In the genomic region with DNA sequence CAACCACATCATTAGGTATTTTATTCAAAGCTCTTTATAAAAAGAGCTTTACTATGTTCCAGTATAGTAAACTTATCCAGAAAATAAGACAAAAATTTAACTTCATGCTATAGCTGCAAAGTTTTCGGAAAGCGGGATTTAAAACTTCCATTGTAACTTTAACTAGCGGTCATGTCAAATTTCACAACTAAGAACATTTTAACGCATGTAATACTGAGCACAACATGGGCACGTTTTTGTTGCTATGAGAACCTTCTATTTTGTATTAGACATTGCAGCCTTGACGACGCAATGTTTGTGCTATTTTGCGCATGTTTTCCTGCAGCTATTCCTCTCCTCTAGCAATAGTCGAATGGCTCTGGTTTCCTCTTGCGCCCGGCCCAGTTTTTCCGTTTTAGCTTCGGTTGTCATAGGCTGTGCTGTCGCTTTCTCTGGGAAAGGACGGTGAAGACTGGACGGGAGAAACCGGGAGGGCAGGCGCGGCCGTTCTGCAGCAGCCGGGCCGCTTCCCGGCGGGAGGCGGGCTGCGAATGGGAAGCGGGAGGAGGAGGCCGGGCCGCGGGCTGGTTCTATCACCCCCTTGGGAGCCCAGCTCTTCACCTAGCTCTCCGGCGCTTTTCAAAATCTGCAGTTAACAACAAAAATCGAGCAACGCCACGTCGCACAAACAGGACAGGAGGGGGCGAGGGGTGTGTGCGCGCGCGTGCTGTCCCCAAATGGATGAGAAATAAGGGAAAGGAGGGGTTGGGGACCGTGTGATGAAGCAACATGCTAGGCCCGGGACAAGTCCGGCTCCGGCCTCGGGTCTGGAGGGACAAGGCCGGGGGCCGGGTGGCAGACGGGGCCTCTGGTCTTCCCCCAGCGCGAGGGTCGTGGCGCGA, we compare ENCODE assay signal across 8 cellular contexts.
A peak's percentile ranks its signal among the peaks of the same experiment; 100 is the strongest.
DNase-seq lines count a peak whose midpoint lies in the region; ATAC-seq, FAIRE-seq and TF ChIP-seq lines count a peak whose summit lies in the region.

No MANE protein-coding gene starts in this region.

- H3K27ac ChIP-seq in K562 (ENCODE audit: extremely low read depth, low read depth, low read length) (peak overlapping the region; percentile 95), gastrocnemius medialis (peak overlapping the region; percentile 98 to 100 (median 98))

- TSS peak; percentile 74 for BruUV-seq in K562 (replicated peaks; lab: Mats Ljungman, UMichigan)

- H3K9me3 ChIP-seq in K562 (replicated peaks; ENCODE audit: control insufficient read depth, insufficient read depth, low read depth, low read length) (no peaks in the 10 kb centered on the region), iPS-15b (ENCODE audit: control insufficient read depth, insufficient read depth, low read length) (no peaks in the 10 kb centered on the region), gastrocnemius medialis (no peaks in the 10 kb centered on the region)

- TF ChIP-seq POLR2A in GM12891 (IDR thresholded peaks at IDR 0.05; ENCODE audit: low read depth, low read length) = no peak
- TF ChIP-seq POLR2A in K562 (conservative IDR thresholded peaks at IDR 0.05) = peak; percentile 79
- peak; percentile 79 to 85 for TF ChIP-seq POLR2A in gastrocnemius medialis (IDR thresholded peaks at IDR 0.05)

- H3K9me1 ChIP-seq in K562 (ENCODE audit: control insufficient read depth, insufficient read depth, low read length) = no peaks in the 10 kb centered on the region

- peak overlapping the region; percentile 80 for H3K4me2 ChIP-seq in K562 (ENCODE audit: insufficient read depth, low read length)

- no peaks in the 10 kb centered on the region for H4K20me1 ChIP-seq in K562 (replicated peaks; ENCODE audit: control insufficient read depth, insufficient read depth, low read length)

- H3K79me2 ChIP-seq in K562 (ENCODE audit: control insufficient read depth, insufficient read depth, low read length) = peaks cover 29% of the 10 kb centered on the region

- DNase-seq in GM12891 (ENCODE audit: insufficient read length, low spot score) = no peak
- DNase-seq in NCI-H1436 treated with DMSO at 0.1 percent for 48 hours (lab: John Stamatoyannopoulos, UW) = peak; percentile 50
- DNase-seq in T-helper 2 cell = peak; percentile 26 to 79 (median 63)
- peak in 1 of 4 experiments; percentile 68 for DNase-seq in K562 (ENCODE audit: extremely low read depth in 1 of 4, low spot score in 3 of 4)
- peak; percentile 59 to 87 for DNase-seq in gastrocnemius medialis
- DNase-seq in GM19238 (ENCODE audit: insufficient read length, low spot score) = no peak

- POLR2A ChIA-PET in K562 (lab: Yijun Ruan, JAX) = interaction anchor here (0.7 to 2.1 kb wide), 10 partner anchors 9 to 135 kb away, joined by 3 to 11 read pairs (median 4); a partner anchor contains a TSS

- H3K4me1 ChIP-seq in K562 (replicated peaks in 1 of 2; ENCODE audit: control insufficient read depth in 2 of 2, insufficient read depth in 2 of 2, low read length in 2 of 2) = peaks cover 15 to 21% of the 10 kb centered on the region in 2 experiments; a peak in 4 of 5 replicates
- peaks cover 7% of the 10 kb centered on the region for H3K4me1 ChIP-seq in iPS-15b (ENCODE audit: control insufficient read depth, insufficient read depth, low read length)
- peaks cover 34% of the 10 kb centered on the region in 2 donors for H3K4me1 ChIP-seq in gastrocnemius medialis

- CTCF ChIA-PET in K562 (lab: Yijun Ruan, JAX; ENCODE audit: low intra/inter-chr PET ratio) = interaction anchor here (1.2 kb wide), 1 partner anchor 107 kb away, joined by 3 read pairs; no protein-coding TSS in a partner anchor

- peak overlapping the region; percentile 53 for H3K4me3 ChIP-seq in K562
- peak overlapping the region; percentile 81 for H3K4me3 ChIP-seq in iPS-15b (ENCODE audit: low read depth, low read length)
- H3K4me3 ChIP-seq in gastrocnemius medialis = peak overlapping the region; percentile 67 to 84 (median 79)

- peak; percentile 25 for ATAC-seq in HG02870 (IDR thresholded peaks at IDR 0.05; ENCODE audit: unreplicated experiment)
- ATAC-seq in K562 = peak; percentile 66
- peak; percentile 31 to 46 for ATAC-seq in gastrocnemius medialis

- in situ Hi-C loops in K562 (cut with MboI) (loop anchor here (5.0 kb wide), 2 partner anchors 78 to 102 kb away; no protein-coding TSS in a partner anchor), gastrocnemius medialis (cut with MboI; ENCODE audit: low sequenced_read_pairs in 4 of 4) (loop anchor here (5.0 to 25.0 kb wide), 8 partner anchors 47 to 317 kb away; a partner anchor contains a TSS)

- peak; percentile 23 for FAIRE-seq in GM12891 (lab: Jason Lieb, UNC)
- FAIRE-seq in K562 (lab: Jason Lieb, UNC) = no peak

- TF ChIP-seq EP300 in K562 (IDR thresholded peaks at IDR 0.05; ENCODE audit: low read length) = no peak; the same call in 1 of the 2 replicates

- TF ChIP-seq RAD21 in K562 (CRISPR knock-in tag; conservative IDR thresholded peaks at IDR 0.05 in 1 of 2, IDR thresholded peaks at IDR 0.05 in 1 of 2) = peak in 1 of 2 experiments; percentile 7; a peak in 1 of 4 replicates

- peak overlapping the region; percentile 84 to 94 for H3K9ac ChIP-seq in K562 (ENCODE audit: insufficient read depth in 1 of 2, low read depth in 2 of 2, low read length in 2 of 2)
- H3K9ac ChIP-seq in iPS-15b (ENCODE audit: low read depth, low read length) = peak overlapping the region; percentile 90

- H3K36me3 ChIP-seq in K562 (ENCODE audit: control insufficient read depth, insufficient read depth, low read length) = peaks cover 3% of the 10 kb centered on the region; the same call in 1 of the 3 replicates
- no peaks in the 10 kb centered on the region for H3K36me3 ChIP-seq in iPS-15b (ENCODE audit: control insufficient read depth, insufficient read depth, low read length)
- no peaks in the 10 kb centered on the region for H3K36me3 ChIP-seq in gastrocnemius medialis

- no peaks in the 10 kb centered on the region for H3K27me3 ChIP-seq in K562 (ENCODE audit: control insufficient read depth in 2 of 2, insufficient read depth in 2 of 2, low read length in 2 of 2)
- no peaks in the 10 kb centered on the region for H3K27me3 ChIP-seq in iPS-15b (ENCODE audit: control insufficient read depth, insufficient read depth, low read length)
- H3K27me3 ChIP-seq in gastrocnemius medialis = no peaks in the 10 kb centered on the region

- WGBS in K562 (ENCODE audit: insufficient coverage, low coverage, missing lambda C conversion rate) = 5% methylated on average over 48 of the region's 54 CpGs

- intact Hi-C loops in K562 (cut with micrococcal nuclease) = loop anchor here (1.0 to 5.0 kb wide), 6 partner anchors 51 to 317 kb away; a partner anchor contains a TSS
- intact Hi-C loops in gastrocnemius medialis (cut with DNase I; ENCODE audit: low total_unique reads) = loop anchor here (1.0 to 5.0 kb wide), 5 partner anchors 50 to 1717 kb away; a partner anchor contains a TSS

- peak overlapping the region; percentile 91 for H2AFZ ChIP-seq in K562 (ENCODE audit: low read depth, low read length)

- TF ChIP-seq CTCF in K562 (IDR thresholded peaks at IDR 0.05 in 2 of 3, conservative IDR thresholded peaks at IDR 0.05 in 1 of 3; ENCODE audit: insufficient read depth in 2 of 3, low read depth in 1 of 3, low read length in 3 of 3) (no peak), gastrocnemius medialis (IDR thresholded peaks at IDR 0.05 in 4 of 5, conservative IDR thresholded peaks at IDR 0.05 in 1 of 5) (no peak)

TF ChIP-seq in GM12891, 5 proteins besides CTCF, POLR2A, EP300 and RAD21:
- TF ChIP-seq POLR2AphosphoS5 (IDR thresholded peaks at IDR 0.05; ENCODE audit: low read depth, low read length) = no peak
- no peak for TF ChIP-seq SPI1 (IDR thresholded peaks at IDR 0.05; ENCODE audit: low read depth, low read length)
- TF ChIP-seq POU2F2 (IDR thresholded peaks at IDR 0.05; ENCODE audit: low read depth, low read length) = no peak
- peak; percentile 47; the same call in 1 of the 2 replicates for TF ChIP-seq TAF1 (IDR thresholded peaks at IDR 0.05; ENCODE audit: low read depth, low read length)
- no peak for TF ChIP-seq PAX5 (IDR thresholded peaks at IDR 0.05; ENCODE audit: insufficient read depth, low read length, severe bottlenecking)

TF ChIP-seq in K562, 482 proteins besides CTCF, POLR2A, EP300 and RAD21 (continues in another document):
- TF ChIP-seq, protein P1, sequence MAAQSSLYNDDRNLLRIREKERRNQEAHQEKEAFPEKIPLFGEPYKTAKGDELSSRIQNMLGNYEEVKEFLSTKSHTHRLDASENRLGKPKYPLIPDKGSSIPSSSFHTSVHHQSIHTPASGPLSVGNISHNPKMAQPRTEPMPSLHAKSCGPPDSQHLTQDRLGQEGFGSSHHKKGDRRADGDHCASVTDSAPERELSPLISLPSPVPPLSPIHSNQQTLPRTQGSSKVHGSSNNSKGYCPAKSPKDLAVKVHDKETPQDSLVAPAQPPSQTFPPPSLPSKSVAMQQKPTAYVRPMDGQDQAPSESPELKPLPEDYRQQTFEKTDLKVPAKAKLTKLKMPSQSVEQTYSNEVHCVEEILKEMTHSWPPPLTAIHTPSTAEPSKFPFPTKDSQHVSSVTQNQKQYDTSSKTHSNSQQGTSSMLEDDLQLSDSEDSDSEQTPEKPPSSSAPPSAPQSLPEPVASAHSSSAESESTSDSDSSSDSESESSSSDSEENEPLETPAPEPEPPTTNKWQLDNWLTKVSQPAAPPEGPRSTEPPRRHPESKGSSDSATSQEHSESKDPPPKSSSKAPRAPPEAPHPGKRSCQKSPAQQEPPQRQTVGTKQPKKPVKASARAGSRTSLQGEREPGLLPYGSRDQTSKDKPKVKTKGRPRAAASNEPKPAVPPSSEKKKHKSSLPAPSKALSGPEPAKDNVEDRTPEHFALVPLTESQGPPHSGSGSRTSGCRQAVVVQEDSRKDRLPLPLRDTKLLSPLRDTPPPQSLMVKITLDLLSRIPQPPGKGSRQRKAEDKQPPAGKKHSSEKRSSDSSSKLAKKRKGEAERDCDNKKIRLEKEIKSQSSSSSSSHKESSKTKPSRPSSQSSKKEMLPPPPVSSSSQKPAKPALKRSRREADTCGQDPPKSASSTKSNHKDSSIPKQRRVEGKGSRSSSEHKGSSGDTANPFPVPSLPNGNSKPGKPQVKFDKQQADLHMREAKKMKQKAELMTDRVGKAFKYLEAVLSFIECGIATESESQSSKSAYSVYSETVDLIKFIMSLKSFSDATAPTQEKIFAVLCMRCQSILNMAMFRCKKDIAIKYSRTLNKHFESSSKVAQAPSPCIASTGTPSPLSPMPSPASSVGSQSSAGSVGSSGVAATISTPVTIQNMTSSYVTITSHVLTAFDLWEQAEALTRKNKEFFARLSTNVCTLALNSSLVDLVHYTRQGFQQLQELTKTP (IDR thresholded peaks at IDR 0.05; ENCODE audit: low read depth in 1 of 2, partially characterized antibody in 2 of 2) = peak in 1 of 2 experiments; percentile 41

Comparison
In these comparisons a context has a peak if more than half of its experiments do, and no peak if none do; other contexts are left out.
1. DNase-seq: peak in NCI-H1436 treated with DMSO at 0.1 percent for 48 hours (single experiment), T-helper 2 cell (5 of 5) and gastrocnemius medialis (2 of 2); none in GM12891 (single experiment) and GM19238 (single experiment).
2. Peak in every context shown above with its lines, with median percentiles within 50 percentile points of each other: ATAC-seq and H3K4me3 ChIP-seq.